ENCODE assay signal across 29 cellular contexts in the genomic region with DNA sequence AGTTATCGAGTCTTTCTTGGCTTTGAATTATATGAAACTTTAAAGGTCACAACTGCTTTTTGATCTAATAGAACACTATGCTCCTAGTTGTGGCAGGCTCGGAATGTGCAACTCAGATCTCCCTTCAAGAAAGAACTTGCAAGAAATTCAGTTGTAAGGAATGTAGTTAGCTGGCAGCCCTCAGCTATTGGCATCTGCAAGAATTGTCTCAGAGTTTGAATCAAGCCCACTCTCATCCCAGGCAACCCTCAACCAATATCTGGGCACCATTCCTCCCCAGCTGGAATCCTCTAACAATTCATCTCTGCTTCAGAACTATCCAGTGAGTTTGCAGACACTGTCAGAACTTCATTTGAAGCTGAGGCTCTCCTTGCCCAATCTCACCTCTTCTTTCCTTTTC.
"Had no signal": no experiment of that assay in that cellular context is flagged by ENCODE, and none has a peak within 500 bp of the region (broad histone marks: within the 10 kb centered on the region; RNA-seq: fewer than 3 reads in every experiment).

No MANE protein-coding gene starts in this region.

- DNase-seq: cortex of kidney; effector memory CD8-positive, alpha-beta T cell; foreskin melanocyte; glutamatergic neuron; hypothalamus; immature natural killer cell; islet precursor cell; left ventricle myocardium superior; lower lobe of right lung; mesenchymal stem cell; mucosa of descending colon; naive B cell; stimulated activated CD4-positive, alpha-beta T cell treated with anti-CD3 and anti-CD28 coated beads, Interleukin-12 subunit alpha, Interleukin-12 subunit beta, amount 100 ng/mL, for 4 hours; stimulated activated CD4-positive, alpha-beta T cell treated with anti-CD3 and anti-CD28 coated beads, Interleukin-1b, Interleukin-23, amount 100 ng/mL, for 48 hours; stimulated activated CD4-positive, alpha-beta T cell treated with anti-CD3 and anti-CD28 coated beads, Interleukin-4, amount 100 ng/mL, for 1 hour; stimulated activated CD8-positive, alpha-beta memory T cell treated with anti-CD3 and anti-CD28 coated beads, Interleukin-4, amount 100 ng/mL, for 48 hours; stimulated activated naive CD4-positive, alpha-beta T cell; stimulated activated naive CD8-positive, alpha-beta T cell treated with anti-CD3 and anti-CD28 coated beads, Interleukin-15, amount 100 ng/mL, for 72 hours; thyroid gland; trophoblast cell had no signal

- H3K27me3 ChIP-seq: esophagus muscularis mucosa, neural progenitor cell, right atrium auricular region, thyroid gland, vagina had no signal

- H3K27ac ChIP-seq: esophagus muscularis mucosa, lower lobe of right lung, neural progenitor cell, parathyroid adenoma, right atrium auricular region, thyroid gland, vagina had no signal

- ATAC-seq: effector memory CD8-positive, alpha-beta T cell; left ventricle myocardium superior; lower lobe of right lung; mucosa of descending colon; natural killer cell treated with Interleukin-12 subunit alpha and Interleukin-12 subunit beta and Interleukin-15 and Interleukin-18, amount 100 ng/mL, for 72 hours; sciatic nerve; stimulated activated naive CD8-positive, alpha-beta T cell treated with anti-CD3 and anti-CD28 coated beads, Interleukin-15, amount 100 ng/mL, for 72 hours had no signal

- FAIRE-seq: endometrium had no signal

- H3K36me3 ChIP-seq: esophagus muscularis mucosa, lower lobe of right lung, neural progenitor cell, right atrium auricular region, thyroid gland, vagina had no signal

- H3K4me3 ChIP-seq: esophagus muscularis mucosa, lower lobe of right lung, mucosa of descending colon, neural progenitor cell, right atrium auricular region, smooth muscle cell, thyroid gland, vagina had no signal

- H3K4me1 ChIP-seq: esophagus muscularis mucosa, lower lobe of right lung, neural progenitor cell, parathyroid adenoma, right atrium auricular region, thyroid gland, vagina had no signal

- H3K9me3 ChIP-seq: right atrium auricular region, thyroid gland, vagina had no signal
